Comparison of ENCODE assay signal across 28 cellular contexts in genomic region chr3:122903171-122903570, GRCh38.
"Had no signal": no experiment of that assay in that cellular context is flagged by ENCODE, and none has a peak within 500 bp of the region (broad histone marks: within the 10 kb centered on the region; RNA-seq: fewer than 3 reads in every experiment).

No MANE protein-coding gene starts in this region.

- H3K27ac Mint-ChIP-seq: activated naive CD4-positive, alpha-beta T cell treated with anti-CD3 and anti-CD28 coated beads for 36 hours; activated T-helper 2 cell treated with anti-CD3 and anti-CD28 coated beads, Interferon-gamma antibody, Interleukin-2, Interleukin-4, amounts not matched to agents 10 μg/mL and 5 μg/mL and 100 μg/mL, durations not matched to agents 14 hours and 24 hours and 36 hours; brain; stimulated activated naive CD8-positive, alpha-beta T cell treated with anti-CD3 and anti-CD28 coated beads, Interleukin-15, amount 100 ng/mL, for 72 hours; T-helper 17 cell had no signal

- H3K27ac ChIP-seq: ovary, psoas muscle, suprapubic skin, transverse colon, VCaP had no signal

- DNase-seq: activated CD4-positive, alpha-beta T cell treated with anti-CD3 and anti-CD28 coated beads for 1 hour; activated CD4-positive, alpha-beta T cell treated with anti-CD3 and anti-CD28 coated beads, Interleukin-2, amount 50 U/mL, for 4 hours; activated naive CD4-positive, alpha-beta T cell treated with anti-CD3 and anti-CD28 coated beads for 36 hours; activated T-cell treated with anti-CD3 and anti-CD28 coated beads, Interleukin-2, amount 50 U/mL, for 1 hour; anterior cingulate cortex; central memory CD4-positive, alpha-beta T cell; erythroblast; foreskin melanocyte; glutamatergic neuron; hypothalamus; kidney; ovary; psoas muscle; right cardiac atrium; small intestine; stimulated activated CD4-positive, alpha-beta T cell treated with anti-CD3 and anti-CD28 coated beads, Interleukin-15, amount 100 ng/mL, for 24 hours; stimulated activated CD4-positive, alpha-beta T cell treated with anti-CD3 and anti-CD28 coated beads, Interleukin-2, amount 100 ng/mL, for 48 hours; stimulated activated naive CD8-positive, alpha-beta T cell treated with anti-CD3 and anti-CD28 coated beads, Interleukin-15, amount 100 ng/mL, for 72 hours; T-helper 17 cell; transverse colon had no signal

- ATAC-seq: left lobe of liver; psoas muscle; right cardiac atrium; stimulated activated naive CD8-positive, alpha-beta T cell treated with anti-CD3 and anti-CD28 coated beads, Interleukin-15, amount 100 ng/mL, for 72 hours; T-helper 17 cell had no signal

- H3K4me3 ChIP-seq: ovary, psoas muscle, suprapubic skin, transverse colon had no signal

- FAIRE-seq: colon, endometrium, kidney, small intestine had no signal

- H3K9me3 ChIP-seq: ovary, psoas muscle, suprapubic skin, transverse colon had no signal

- H3K4me1 Mint-ChIP-seq: brain; neural crest cell; stimulated activated naive CD8-positive, alpha-beta T cell treated with anti-CD3 and anti-CD28 coated beads, Interleukin-15, amount 100 ng/mL, for 72 hours; T-helper 17 cell had no signal

- H3K4me3 Mint-ChIP-seq: activated naive CD4-positive, alpha-beta T cell treated with anti-CD3 and anti-CD28 coated beads for 36 hours; brain; neural crest cell; stimulated activated naive CD8-positive, alpha-beta T cell treated with anti-CD3 and anti-CD28 coated beads, Interleukin-15, amount 100 ng/mL, for 72 hours; T-helper 17 cell had no signal

- H3K4me1 ChIP-seq: psoas muscle, suprapubic skin, transverse colon had no signal

- H3K36me3 ChIP-seq: ovary, suprapubic skin, transverse colon had no signal

- H3K27me3 ChIP-seq: ovary, suprapubic skin, transverse colon had no signal

- H3K9me3 Mint-ChIP-seq: activated T-helper 2 cell treated with anti-CD3 and anti-CD28 coated beads, Interferon-gamma antibody, Interleukin-2, Interleukin-4, amounts not matched to agents 10 μg/mL and 5 μg/mL and 100 μg/mL, durations not matched to agents 14 hours and 24 hours and 36 hours had no signal
